In the genomic region with DNA sequence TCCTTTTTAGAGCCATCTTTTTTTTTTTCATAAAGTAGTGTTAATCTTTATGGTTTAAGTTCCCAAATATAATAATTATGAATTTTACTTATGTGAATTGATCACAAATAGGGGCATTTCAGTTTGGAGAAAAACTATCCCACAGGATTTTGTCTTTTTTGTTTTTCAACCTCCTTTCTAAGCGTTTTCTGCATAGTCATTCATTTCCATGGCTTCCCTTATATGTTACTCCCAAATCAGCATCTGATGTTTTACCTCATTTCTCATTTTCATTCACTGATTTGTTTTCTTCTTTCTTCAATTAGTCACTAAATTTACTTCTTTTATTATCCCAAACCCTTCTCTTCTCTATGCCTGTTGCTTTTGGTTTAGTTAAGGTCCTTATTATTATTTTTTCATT, we compare ENCODE assay signal across 20 cellular contexts.
"Had no signal": no experiment of that assay in that cellular context is flagged by ENCODE, and none has a peak within 500 bp of the region (broad histone marks: within the 10 kb centered on the region; RNA-seq: fewer than 3 reads in every experiment).

No MANE protein-coding gene starts in this region.

- H3K36me3 ChIP-seq: SJSA1 had no signal

- DNase-seq: KBM-7, MV-4-11, NCI-H1048, NCI-H1105, NCI-H1417, NCI-H1436 treated with DMSO at 0.1 percent for 48 hours, NCI-H1694 treated with DMSO at 0.1 percent for 48 hours, NCI-H1930, NCI-H2081, NCI-H2107, NCI-H2227 treated with DMSO at 0.1 percent for 48 hours, NCI-H524, NCI-H526 treated with DMSO at 0.1 percent for 48 hours, NCI-H748 treated with DMSO at 0.1 percent for 48 hours, Right ventricle myocardium superior, RPMI8226, SIG-M5 had no signal

- H3K4me3 ChIP-seq: SJSA1, SK-N-MC had no signal

- H3K27me3 ChIP-seq: SJSA1 had no signal

- H3K27me3 Mint-ChIP-seq: IgD-negative memory B cell had no signal

- H3K4me1 ChIP-seq: SJSA1 had no signal

- H3K27ac ChIP-seq: SJSA1, SK-N-MC had no signal

- H3K27ac Mint-ChIP-seq: IgD-negative memory B cell had no signal
